1 cellular context compared by ENCODE assay signal in genomic region chr7:148964510-148965267, GRCh38.
A peak's percentile ranks its signal among the peaks of the same experiment; 100 is the strongest.
TF ChIP-seq lines count a peak whose summit lies in the region.

No MANE protein-coding gene starts in this region.

TF ChIP-seq in K562, 482 proteins besides CTCF, POLR2A, EP300 and RAD21 (continued from another document and continues in another):
- TF ChIP-seq PRDM10 (IDR thresholded peaks at IDR 0.05; ENCODE audit: partially characterized antibody) (no peak), IRF2 (CRISPR knock-in tag; IDR thresholded peaks at IDR 0.05) (no peak), THAP12 (CRISPR knock-in tag; IDR thresholded peaks at IDR 0.05) (no peak), MNT (conservative IDR thresholded peaks at IDR 0.05) (0 out of 4 replicates have a peak, but pooled peaks of 1 of the 2 experiments have one; percentile 24), HMG20A (CRISPR knock-in tag; conservative IDR thresholded peaks at IDR 0.05) (no peak), MEF2D (tag; conservative IDR thresholded peaks at IDR 0.05; ENCODE audit: low read depth) (peak; percentile 57; the same call in 1 of the 2 replicates), ZBTB12 (CRISPR knock-in tag; IDR thresholded peaks at IDR 0.05) (no peak), NR2C2 (CRISPR knock-in tag; IDR thresholded peaks at IDR 0.05) (no peak), NR2C2 (tag; IDR thresholded peaks at IDR 0.05) (0 out of 2 replicates have a peak, but pooled peaks have one; percentile 38), USF1 (CRISPR knock-in tag; IDR thresholded peaks at IDR 0.05) (no peak), SNAPC5 (CRISPR knock-in tag; IDR thresholded peaks at IDR 0.05) (no peak), BMI1 (IDR thresholded peaks at IDR 0.05; ENCODE audit: low read length) (no peak), ZNF592 (IDR thresholded peaks at IDR 0.05) (no peak), HINFP (tag; conservative IDR thresholded peaks at IDR 0.05; ENCODE audit: low read depth) (no peak), NFYB (IDR thresholded peaks at IDR 0.05; ENCODE audit: extremely low read depth, insufficient read length) (no peak), NKRF (IDR thresholded peaks at IDR 0.05; ENCODE audit: borderline replicate concordance) (0 out of 2 replicates have a peak, but pooled peaks have one; percentile 22), SNIP1 (IDR thresholded peaks at IDR 0.05; ENCODE audit: low read depth) (no peak), NUFIP1 (IDR thresholded peaks at IDR 0.05; ENCODE audit: partially characterized antibody) (no peak), PHF20 (IDR thresholded peaks at IDR 0.05; ENCODE audit: partially characterized antibody) (peak; percentile 15), THAP7 (CRISPR knock-in tag; IDR thresholded peaks at IDR 0.05) (no peak), LARP7 (IDR thresholded peaks at IDR 0.05) (no peak), ZNF583 (CRISPR knock-in tag; IDR thresholded peaks at IDR 0.05) (no peak), NBN (IDR thresholded peaks at IDR 0.05; ENCODE audit: low read depth) (no peak), ZKSCAN3 (CRISPR knock-in tag; IDR thresholded peaks at IDR 0.05) (no peak), SMAD2 (IDR thresholded peaks at IDR 0.05; ENCODE audit: low read depth, low read length) (no peak), NR2C1 (IDR thresholded peaks at IDR 0.05) (peak; percentile 39; the same call in 1 of the 2 replicates), NR2C1 (tag; IDR thresholded peaks at IDR 0.05) (no peak), RCOR1 (IDR thresholded peaks at IDR 0.05; ENCODE audit: borderline replicate concordance in 1 of 2, low read depth in 2 of 2, low read length in 2 of 2) (peak in 1 of 2 experiments; percentile 6; a peak in 1 of 4 replicates), ELF4 (CRISPR knock-in tag; IDR thresholded peaks at IDR 0.05) (no peak), CTBP1 (IDR thresholded peaks at IDR 0.05; ENCODE audit: borderline replicate concordance) (no peak; the same call in 1 of the 2 replicates), POLR2H (tag; IDR thresholded peaks at IDR 0.05; ENCODE audit: low read depth) (peak; percentile 85), ATF3 (IDR thresholded peaks at IDR 0.05) (no peak), ATF3 (CRISPR knock-in tag; conservative IDR thresholded peaks at IDR 0.05) (no peak), NR2F6 (CRISPR knock-in tag; IDR thresholded peaks at IDR 0.05) (no peak), TCF3 (CRISPR knock-in tag; IDR thresholded peaks at IDR 0.05) (no peak), CREM (IDR thresholded peaks at IDR 0.05; ENCODE audit: low read depth) (0 out of 2 replicates have a peak, but pooled peaks have one; percentile 12), SRF (CRISPR knock-in tag; IDR thresholded peaks at IDR 0.05) (no peak), KHSRP (IDR thresholded peaks at IDR 0.05) (no peak), KAT8 (IDR thresholded peaks at IDR 0.05; ENCODE audit: low read depth) (no peak), C11orf30 (IDR thresholded peaks at IDR 0.05; ENCODE audit: low read depth) (no peak), ZNF165 (CRISPR knock-in tag; IDR thresholded peaks at IDR 0.05; ENCODE audit: borderline replicate concordance) (no peak)
